In the genomic region with DNA sequence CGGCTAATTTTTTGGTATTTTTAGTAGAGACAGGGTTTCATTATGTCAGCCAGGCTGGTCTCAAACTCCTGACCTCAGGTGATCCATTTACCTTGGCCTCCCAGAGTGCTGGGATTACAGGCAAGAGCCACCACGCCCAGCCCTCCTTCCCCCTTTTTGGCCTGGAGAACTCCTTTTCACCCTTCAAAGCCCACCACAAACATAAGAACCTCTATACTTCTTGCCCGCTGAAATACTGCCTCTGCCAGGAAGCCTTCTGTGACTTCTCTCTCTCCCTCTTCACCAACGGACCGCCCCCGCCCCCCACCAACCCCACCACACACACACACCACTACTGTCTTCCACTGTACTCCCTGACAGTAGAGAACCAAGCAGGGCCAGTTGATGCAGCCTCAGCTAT, we compare ENCODE assay signal across 1 cellular context.
TF ChIP-seq lines count a peak whose summit lies in the region.

No MANE protein-coding gene starts in this region.

TF ChIP-seq in HEK293T, 16 proteins besides CTCF, POLR2A, EP300 and RAD21:
- TF ChIP-seq BHLHE40 (IDR thresholded peaks at IDR 0.05; ENCODE audit: borderline replicate concordance) (no peak), ARNT (IDR thresholded peaks at IDR 0.05) (no peak), SP1 (IDR thresholded peaks at IDR 0.05) (no peak), L3MBTL2 (conservative IDR thresholded peaks at IDR 0.05) (no peak)
